17 cellular contexts compared by ENCODE assay signal in the genomic region with DNA sequence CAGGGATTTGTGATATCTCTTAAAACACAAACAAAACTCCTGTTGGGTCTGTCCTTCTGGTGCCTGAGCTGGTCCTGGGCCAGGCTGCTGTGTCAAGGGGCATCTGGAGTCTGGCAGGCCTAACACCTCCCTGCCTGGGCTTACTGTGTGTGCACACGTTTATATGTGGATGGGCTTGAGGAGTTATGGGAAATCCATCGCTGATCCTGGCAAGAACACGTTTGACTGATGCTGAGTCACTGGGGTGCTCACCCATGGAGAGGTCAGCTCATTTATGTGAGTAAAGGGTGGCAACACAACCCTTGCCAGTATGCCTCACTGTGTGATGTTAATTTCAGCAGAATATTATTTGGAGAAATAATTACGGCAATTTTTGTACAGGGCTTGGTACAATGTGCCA. TPM values are rescaled to one million over a fixed set of nuclear protein-coding genes. Genes with fewer than 3 reads are reported as not detected.
DNase-seq lines count a peak whose midpoint lies in the region; ATAC-seq, FAIRE-seq and TF ChIP-seq lines count a peak whose summit lies in the region.
"Had no signal": no experiment of that assay in that cellular context is flagged by ENCODE, and none has a peak within 500 bp of the region (broad histone marks: within the 10 kb centered on the region; RNA-seq: fewer than 3 reads in every experiment).

No MANE protein-coding gene starts in this region.

- ATAC-seq in foreskin keratinocyte: peak; percentile 44
- ATAC-seq in pancreas: no peak
- ATAC-seq: Panc1 had no signal

- H3K27ac ChIP-seq in SJCRH30 (peak overlapping the region; percentile 75; the same call in 1 of the 2 replicates), foreskin keratinocyte (no peak overlapping the region), pancreas (no peak overlapping the region)

- peaks cover 18% of the 10 kb centered on the region for H3K4me1 ChIP-seq in SJCRH30
- no peaks in the 10 kb centered on the region for H3K4me1 ChIP-seq in foreskin keratinocyte
- H3K4me1 ChIP-seq in pancreas: no peaks in the 10 kb centered on the region

- no peak for FAIRE-seq in pancreas (lab: Jason Lieb, UNC)

- H3K36me3 ChIP-seq in SJCRH30 (no peaks in the 10 kb centered on the region), pancreas (no peaks in the 10 kb centered on the region)

- H3K27me3 ChIP-seq in SJCRH30 (no peaks in the 10 kb centered on the region), foreskin keratinocyte (no peaks in the 10 kb centered on the region), pancreas (no peaks in the 10 kb centered on the region)

- no peaks in the 10 kb centered on the region for H3K9me3 ChIP-seq in SJCRH30 (replicated peaks)
- H3K9me3 ChIP-seq in pancreas: no peaks in the 10 kb centered on the region

- WGBS in pancreas, 2 donors: 75 to 77% methylated on average over 4 of the region's 4 CpGs

- DNase-seq in A172 (ENCODE audit: low spot score) (peak; percentile 8), HK-2 (ENCODE audit: unreplicated experiment) (peak; percentile 1), SJCRH30 (no peak), foreskin keratinocyte (peak in 1 of 2 donors; percentile 7), ureter (ENCODE audit: low spot score) (no peak), pancreas (no peak), NCI-H2081 treated with DMSO at 0.1 percent for 48 hours (lab: John Stamatoyannopoulos, UW) (no peak), NCI-H1417 (lab: John Stamatoyannopoulos, UW) (no peak)
- DNase-seq: Calu3; CD4-positive, CD25-positive, alpha-beta regulatory T cell; EL; H9; Karpas-422; NCI-H2029; NCI-H526 treated with DMSO at 0.1 percent for 48 hours; SIG-M5 had no signal

- TF ChIP-seq CTCF in foreskin keratinocyte (conservative IDR thresholded peaks at IDR 0.05): no peak
- no peak for TF ChIP-seq CTCF in pancreas (IDR thresholded peaks at IDR 0.05)

- intact Hi-C loops in pancreas (cut with DNase I): no loop called here

- H3K4me3 ChIP-seq in SJCRH30 (no peak overlapping the region), pancreas (no peak overlapping the region)

RNA-seq across cellular contexts. Expression of a gene that starts 44.5 kb away (rescaled TPM):
- total RNA-seq in A172 (2014; rRNA removed; shearing (Covaris generic)): not detected in 2 replicates
- 2.2 and 2.3 TPM in 2 replicates for total RNA-seq in SJCRH30 (2014; rRNA removed; shearing (Covaris generic))
- total RNA-seq in foreskin keratinocyte (not detected in 2 replicates), ureter (not detected), pancreas (under 1 TPM in 3 of 6 donors, not detected in 3; 0.04 to 0.44 (median 0.06) TPM)
- polyA plus RNA-seq in foreskin keratinocyte (not detected in 2 replicates), pancreas (under 1 TPM in 1 of 2 donors, not detected in 1; 0.85 TPM)
- total RNA-seq: Calu3; CD4-positive, CD25-positive, alpha-beta regulatory T cell had no signal
- polyA plus RNA-seq: CD4-positive, CD25-positive, alpha-beta regulatory T cell had no signal

Comparison
In these comparisons a context has a peak if more than half of its experiments do, and no peak if none do; other contexts are left out.
1. DNase-seq: peak in A172 (single experiment) and HK-2 (single experiment); none in SJCRH30 (0 of 2), ureter (single experiment), pancreas (0 of 6), NCI-H2081 treated with DMSO at 0.1 percent for 48 hours (single experiment) and NCI-H1417 (0 of 3).